ENCODE assay signal across 17 cellular contexts in genomic region chr6:102026649-102027048, GRCh38.
"Had no signal": no experiment of that assay in that cellular context is flagged by ENCODE, and none has a peak within 500 bp of the region (broad histone marks: within the 10 kb centered on the region; RNA-seq: fewer than 3 reads in every experiment).

No MANE protein-coding gene starts in this region.

- H3K4me3 ChIP-seq: lower lobe of right lung, right atrium auricular region, tibial nerve had no signal

- H3K27me3 Mint-ChIP-seq: activated B cell treated with CpG ODN at 0.5 μM for 24 hours; activated CD4-positive, alpha-beta memory T cell treated with anti-CD3 and anti-CD28 coated beads for 36 hours; activated naive CD8-positive, alpha-beta T cell; effector memory CD8-positive, alpha-beta T cell; progenitor cell of endocrine pancreas; stimulated activated naive CD8-positive, alpha-beta T cell treated with anti-CD3 and anti-CD28 coated beads, Interleukin-15, Interleukin-2, amounts not matched to agents 100 ng/mL and 50 ng/mL, for 24 hours had no signal

- H3K4me1 ChIP-seq: lower lobe of right lung, right atrium auricular region, tibial nerve had no signal

- H3K4me1 Mint-ChIP-seq: activated B cell treated with CpG ODN at 0.5 μM for 24 hours, nephron had no signal

- H3K27ac Mint-ChIP-seq: activated B cell treated with CpG ODN at 0.5 μM for 24 hours; activated CD4-positive, alpha-beta memory T cell treated with anti-CD3 and anti-CD28 coated beads for 36 hours; activated naive CD8-positive, alpha-beta T cell; activated T-helper 1 cell treated with anti-CD3 and anti-CD28 coated beads, Interleukin-12 subunit alpha, Interleukin-12 subunit beta, Interleukin-2, Interleukin-4 antibody, amounts not matched to agents 30 ng/mL and 10 ng/mL and 1 ng/mL, durations not matched to agents 14 hours and 24 hours and 36 hours; effector memory CD8-positive, alpha-beta T cell; mesothelial cell of epicardium; nephron; progenitor cell of endocrine pancreas; stimulated activated naive CD8-positive, alpha-beta T cell treated with anti-CD3 and anti-CD28 coated beads, Interleukin-15, Interleukin-2, amounts not matched to agents 100 ng/mL and 50 ng/mL, for 24 hours had no signal

- H3K27me3 ChIP-seq: right atrium auricular region, tibial nerve had no signal

- ATAC-seq: effector memory CD8-positive, alpha-beta T cell; lower lobe of right lung had no signal

- H3K9me3 ChIP-seq: lower lobe of right lung, right atrium auricular region, tibial nerve had no signal

- H3K36me3 ChIP-seq: lower lobe of right lung, right atrium auricular region, tibial nerve had no signal

- H3K27ac ChIP-seq: lower lobe of right lung, right atrium auricular region, tibial nerve had no signal

- H3K4me3 Mint-ChIP-seq: activated B cell treated with CpG ODN at 0.5 μM for 24 hours; activated CD4-positive, alpha-beta memory T cell treated with anti-CD3 and anti-CD28 coated beads for 36 hours; activated naive CD8-positive, alpha-beta T cell; activated T-helper 1 cell treated with anti-CD3 and anti-CD28 coated beads, Interleukin-12 subunit alpha, Interleukin-12 subunit beta, Interleukin-2, Interleukin-4 antibody, amounts not matched to agents 30 ng/mL and 10 ng/mL and 1 ng/mL, durations not matched to agents 14 hours and 24 hours and 36 hours; effector memory CD8-positive, alpha-beta T cell; mesothelial cell of epicardium; nephron; stimulated activated naive CD8-positive, alpha-beta T cell treated with anti-CD3 and anti-CD28 coated beads, Interleukin-15, Interleukin-2, amounts not matched to agents 100 ng/mL and 50 ng/mL, for 24 hours had no signal

- H3K9me3 Mint-ChIP-seq: activated T-helper 1 cell treated with anti-CD3 and anti-CD28 coated beads, Interleukin-12 subunit alpha, Interleukin-12 subunit beta, Interleukin-2, Interleukin-4 antibody, amounts not matched to agents 30 ng/mL and 10 ng/mL and 1 ng/mL, durations not matched to agents 14 hours and 24 hours and 36 hours; nephron; stimulated activated naive CD8-positive, alpha-beta T cell treated with anti-CD3 and anti-CD28 coated beads, Interleukin-15, Interleukin-2, amounts not matched to agents 100 ng/mL and 50 ng/mL, for 24 hours had no signal

- DNase-seq: activated B cell treated with CpG ODN at 0.5 μM for 24 hours; activated CD4-positive, alpha-beta memory T cell treated with anti-CD3 and anti-CD28 coated beads for 36 hours; activated CD4-positive, alpha-beta T cell treated with anti-CD3 and anti-CD28 coated beads for 4 hours; activated T-cell treated with anti-CD3 and anti-CD28 coated beads for 4 hours; effector memory CD8-positive, alpha-beta T cell; foreskin fibroblast; hypothalamus; lower lobe of right lung; nucleus accumbens had no signal

- H3K36me3 Mint-ChIP-seq: activated CD4-positive, alpha-beta memory T cell treated with anti-CD3 and anti-CD28 coated beads for 36 hours; activated naive CD8-positive, alpha-beta T cell; mesothelial cell of epicardium had no signal
